In genomic region chr15:85499498-85499897, GRCh38 we compare ENCODE assay signal across 10 cellular contexts.
DNase-seq lines count a peak whose midpoint lies in the region; ATAC-seq and TF ChIP-seq lines count a peak whose summit lies in the region.
"Had no signal": no experiment of that assay in that cellular context is flagged by ENCODE, and none has a peak within 500 bp of the region (broad histone marks: within the 10 kb centered on the region; RNA-seq: fewer than 3 reads in every experiment).

No MANE protein-coding gene starts in this region.

- no peaks in the 10 kb centered on the region for H3K27me3 Mint-ChIP-seq in CD4-positive, alpha-beta T cell
- H3K27me3 Mint-ChIP-seq in T-helper 17 cell, result no peaks in the 10 kb centered on the region

- intact Hi-C loops in CD4-positive, alpha-beta T cell (cut with DNase I, micrococcal nuclease), result no loop called here
- intact Hi-C loops in sigmoid colon (cut with DNase I), result no loop called here

- no peak overlapping the region for H3K4me3 ChIP-seq in HEK293 (ENCODE audit: low read depth, low read length)
- no peak overlapping the region for H3K4me3 ChIP-seq in lung
- H3K4me3 ChIP-seq in sigmoid colon, result no peak overlapping the region
- H3K4me3 ChIP-seq: hepatocyte had no signal

- CTCF ChIA-PET in CD4-positive, alpha-beta T cell (lab: Charles Lee), result interaction anchor here (0.8 to 1.0 kb wide), 2 partner anchors 10 to 203 kb away, joined by 3 read pairs; no protein-coding TSS in a partner anchor
- CTCF ChIA-PET in HEK293 (lab: Yijun Ruan, JAX), result interaction anchor here (1.1 to 3.5 kb wide), 5 partner anchors 9 to 29 kb away, joined by 3 to 19 read pairs (median 8); no protein-coding TSS in a partner anchor

- 44 to 72% methylated on average over 5 of the region's 5 CpGs for WGBS in lung, 2 donors
- whole genome bisulfite sequencing in sigmoid colon, 2 donors, result 30 to 63% methylated on average over 5 of the region's 5 CpGs

- H3K36me3 ChIP-seq in HEK293 (ENCODE audit: control insufficient read depth in 2 of 2, insufficient read depth in 1 of 2, low read length in 2 of 2), result no peaks in the 10 kb centered on the region
- peaks cover 0 to 2% of the 10 kb centered on the region in 2 donors for H3K36me3 ChIP-seq in lung (ENCODE audit: control insufficient read depth in 2 of 2, insufficient read depth in 2 of 2, low read length in 2 of 2)
- no peaks in the 10 kb centered on the region for H3K36me3 ChIP-seq in sigmoid colon

- no peak for DNase-seq in CD4-positive, alpha-beta T cell
- no peak for DNase-seq in T-helper 17 cell
- no peak for DNase-seq in lung (ENCODE audit: low spot score)
- DNase-seq in sigmoid colon, result no peak
- DNase-seq in SIG-M5 (lab: John Stamatoyannopoulos, UW), result no peak
- DNase-seq: activated gamma-delta T cell had no signal

- POLR2A ChIA-PET in CD4-positive, alpha-beta T cell (lab: Charles Lee), result no interaction called here
- POLR2A ChIA-PET in HEK293 (lab: Yijun Ruan, JAX), result no interaction called here

- H3K27ac ChIP-seq in CD4-positive, alpha-beta T cell (ENCODE audit: low read depth, low read length), result no peak overlapping the region
- H3K27ac ChIP-seq in HEK293 (ENCODE audit: extremely low read depth, low read depth, low read length), result no peak overlapping the region
- peak overlapping the region; percentile 52 to 61 for H3K27ac ChIP-seq in lung (ENCODE audit: low read depth in 1 of 2, low read length in 1 of 2)
- H3K27ac ChIP-seq in sigmoid colon, result peak overlapping the region in 1 of 4 donors; percentile 66
- H3K27ac ChIP-seq: hepatocyte had no signal

- no peaks in the 10 kb centered on the region for H3K27me3 ChIP-seq in CD4-positive, alpha-beta T cell (ENCODE audit: control insufficient read depth, insufficient read depth, low read length)
- H3K27me3 ChIP-seq in lung (ENCODE audit: control insufficient read depth, insufficient read depth) (no peaks in the 10 kb centered on the region), sigmoid colon (no peaks in the 10 kb centered on the region)
- H3K27me3 ChIP-seq: hepatocyte had no signal

- H3K9me3 ChIP-seq in CD4-positive, alpha-beta T cell (ENCODE audit: control insufficient read depth, low read length), result no peaks in the 10 kb centered on the region
- H3K9me3 ChIP-seq in HEK293 (ENCODE audit: control insufficient read depth, insufficient read depth, low read depth, low read length) (no peaks in the 10 kb centered on the region), T-helper 17 cell (ENCODE audit: control insufficient read depth, low read length, poor library complexity, severe bottlenecking) (no peaks in the 10 kb centered on the region), lung (ENCODE audit: control insufficient read depth in 2 of 2, insufficient read depth in 1 of 2, low read length in 1 of 2) (no peaks in the 10 kb centered on the region), sigmoid colon (no peaks in the 10 kb centered on the region)

- no peaks in the 10 kb centered on the region for H3K9me3 Mint-ChIP-seq in CD4-positive, alpha-beta T cell

- TF ChIP-seq POLR2A in GM18505 (IDR thresholded peaks at IDR 0.05; ENCODE audit: borderline replicate concordance, extremely low read depth, insufficient read depth, insufficient read length) (no peak), sigmoid colon (IDR thresholded peaks at IDR 0.05) (no peak)

- H3K27ac Mint-ChIP-seq in CD4-positive, alpha-beta T cell, result peak overlapping the region; percentile 37
- peak overlapping the region; percentile 93 for H3K27ac Mint-ChIP-seq in T-helper 17 cell

- H3K4me1 Mint-ChIP-seq in CD4-positive, alpha-beta T cell (ENCODE audit: low read depth), result peaks cover 98% of the 10 kb centered on the region
- H3K4me1 Mint-ChIP-seq in T-helper 17 cell, result peaks cover 80% of the 10 kb centered on the region

- no peak overlapping the region for H3K4me3 Mint-ChIP-seq in CD4-positive, alpha-beta T cell
- peak overlapping the region; percentile 69 for H3K4me3 Mint-ChIP-seq in T-helper 17 cell

- no peak for TF ChIP-seq EP300 in sigmoid colon (IDR thresholded peaks at IDR 0.05)

- no peaks in the 10 kb centered on the region for H3K36me3 Mint-ChIP-seq in CD4-positive, alpha-beta T cell (ENCODE audit: low read depth)
- H3K36me3 Mint-ChIP-seq in T-helper 17 cell (ENCODE audit: low read depth), result peaks cover 2% of the 10 kb centered on the region

- no peak for TF ChIP-seq CTCF in CD4-positive, alpha-beta T cell (IDR thresholded peaks at IDR 0.05)
- TF ChIP-seq CTCF in HEK293 (tag by site-specific recombination; IDR thresholded peaks at IDR 0.05), result no peak
- no peak for TF ChIP-seq CTCF in lung (IDR thresholded peaks at IDR 0.05; ENCODE audit: control extremely low read depth, extremely low read depth)
- no peak for TF ChIP-seq CTCF in sigmoid colon (IDR thresholded peaks at IDR 0.05)

- H3K4me1 ChIP-seq in HEK293 (ENCODE audit: control insufficient read depth, insufficient read depth, low read length), result peaks cover 50% of the 10 kb centered on the region
- peaks cover 9 to 64% of the 10 kb centered on the region in 2 donors for H3K4me1 ChIP-seq in lung (ENCODE audit: control insufficient read depth in 2 of 2, insufficient read depth in 2 of 2, low read length in 2 of 2)
- peaks cover 0 to 53% (median 35%) of the 10 kb centered on the region in 4 donors for H3K4me1 ChIP-seq in sigmoid colon

- no peak for ATAC-seq in CD4-positive, alpha-beta T cell (ENCODE audit: poor library complexity)
- ATAC-seq in T-helper 17 cell (no peak), lung (ENCODE audit: insufficient read depth, low FRiP score) (no peak), GM18505 (IDR thresholded peaks at IDR 0.05; ENCODE audit: unreplicated experiment) (no peak), HG03095 (IDR thresholded peaks at IDR 0.05; ENCODE audit: unreplicated experiment) (no peak)

TF ChIP-seq in HEK293, 187 proteins besides CTCF, POLR2A, EP300 and RAD21:
- TF ChIP-seq PRDM1 (tag by site-specific recombination; IDR thresholded peaks at IDR 0.05) (0 out of 2 replicates have a peak, but pooled peaks have one; percentile 10), ZBTB20 (tag by site-specific recombination; IDR thresholded peaks at IDR 0.05) (no peak), ZNF600 (tag by site-specific recombination; IDR thresholded peaks at IDR 0.05) (peak; percentile 81), ZNF394 (tag by site-specific recombination; IDR thresholded peaks at IDR 0.05; ENCODE audit: borderline replicate concordance) (peak; percentile 62; the same call in 1 of the 2 replicates), TRIM28 (IDR thresholded peaks at IDR 0.05; ENCODE audit: borderline replicate concordance, low read length) (0 out of 2 replicates have a peak, but pooled peaks have one; percentile 46), ZNF391 (tag by site-specific recombination; IDR thresholded peaks at IDR 0.05; ENCODE audit: borderline replicate concordance, low read depth) (no peak), MZF1 (tag by site-specific recombination; IDR thresholded peaks at IDR 0.05; ENCODE audit: borderline replicate concordance) (peak; percentile 52; the same call in 1 of the 2 replicates), ZBTB17 (tag by site-specific recombination; IDR thresholded peaks at IDR 0.05) (peak; percentile 91), SCRT1 (tag by site-specific recombination; IDR thresholded peaks at IDR 0.05; ENCODE audit: borderline replicate concordance) (peak; percentile 70), ZNF629 (tag by site-specific recombination; IDR thresholded peaks at IDR 0.05) (peak; percentile 53), KLF17 (tag by site-specific recombination; IDR thresholded peaks at IDR 0.05) (peak; percentile 87), EGR2 (tag by site-specific recombination; IDR thresholded peaks at IDR 0.05; ENCODE audit: low read depth) (no peak), FEZF1 (tag by site-specific recombination; IDR thresholded peaks at IDR 0.05) (peak; percentile 50)

Comparison
In these comparisons a context has a peak if more than half of its experiments do, and no peak if none do; other contexts are left out.
1. H3K27ac ChIP-seq: peak in lung (2 of 2); none in CD4-positive, alpha-beta T cell (single experiment) and HEK293 (single experiment).